Comparison of ENCODE assay signal across 21 cellular contexts in genomic region chr2:41329075-41329474, GRCh38.
"Had no signal": no experiment of that assay in that cellular context is flagged by ENCODE, and none has a peak within 500 bp of the region (broad histone marks: within the 10 kb centered on the region; RNA-seq: fewer than 3 reads in every experiment).

No MANE protein-coding gene starts in this region.

- DNase-seq: Kasumi-1, MM.1S, MV-4-11, NCI-H1048, NCI-H1105, NCI-H1436 treated with DMSO at 0.1 percent for 48 hours, NCI-H187, NCI-H2029, NCI-H2081 treated with DMSO at 0.1 percent for 48 hours, NCI-H226, NCI-H446, NCI-H510A, NCI-H524 treated with DMSO at 0.1 percent for 48 hours, Right ventricle myocardium superior, RPMI8226, SIG-M5, T-helper 2 cell had no signal

- H3K27ac ChIP-seq: KMS-11, SJSA1 had no signal

- ATAC-seq: K562 had no signal

- H3K4me3 Mint-ChIP-seq: IgD-negative memory B cell had no signal

- H3K4me1 Mint-ChIP-seq: IgD-negative memory B cell had no signal

- H3K27me3 Mint-ChIP-seq: IgD-negative memory B cell had no signal

- H3K4me1 ChIP-seq: SJSA1 had no signal

- H3K36me3 Mint-ChIP-seq: IgD-negative memory B cell had no signal

- H3K27ac Mint-ChIP-seq: IgD-negative memory B cell had no signal

- H3K4me3 ChIP-seq: K562, SJSA1 had no signal

- H3K9me3 ChIP-seq: SJSA1 had no signal

- H3K27me3 ChIP-seq: SJSA1 had no signal
